1 cellular context compared by ENCODE assay signal in genomic region chr2:106900130-106900529, GRCh38.
TF ChIP-seq lines count a peak whose summit lies in the region.

No MANE protein-coding gene starts in this region.

TF ChIP-seq in WTC11, 78 proteins besides CTCF, POLR2A, EP300 and RAD21 (continued from another document):
- no peak for TF ChIP-seq ZNF512 (CRISPR knock-in tag; IDR thresholded peaks at IDR 0.05; ENCODE audit: borderline replicate concordance)
- no peak for TF ChIP-seq KAT7 (CRISPR knock-in tag; IDR thresholded peaks at IDR 0.05; ENCODE audit: borderline replicate concordance)
- no peak for TF ChIP-seq ZBTB21 (CRISPR knock-in tag; IDR thresholded peaks at IDR 0.05; ENCODE audit: borderline replicate concordance)
- no peak for TF ChIP-seq HMGA2 (CRISPR knock-in tag; IDR thresholded peaks at IDR 0.05)
